ENCODE assay signal across 9 cellular contexts in the genomic region with DNA sequence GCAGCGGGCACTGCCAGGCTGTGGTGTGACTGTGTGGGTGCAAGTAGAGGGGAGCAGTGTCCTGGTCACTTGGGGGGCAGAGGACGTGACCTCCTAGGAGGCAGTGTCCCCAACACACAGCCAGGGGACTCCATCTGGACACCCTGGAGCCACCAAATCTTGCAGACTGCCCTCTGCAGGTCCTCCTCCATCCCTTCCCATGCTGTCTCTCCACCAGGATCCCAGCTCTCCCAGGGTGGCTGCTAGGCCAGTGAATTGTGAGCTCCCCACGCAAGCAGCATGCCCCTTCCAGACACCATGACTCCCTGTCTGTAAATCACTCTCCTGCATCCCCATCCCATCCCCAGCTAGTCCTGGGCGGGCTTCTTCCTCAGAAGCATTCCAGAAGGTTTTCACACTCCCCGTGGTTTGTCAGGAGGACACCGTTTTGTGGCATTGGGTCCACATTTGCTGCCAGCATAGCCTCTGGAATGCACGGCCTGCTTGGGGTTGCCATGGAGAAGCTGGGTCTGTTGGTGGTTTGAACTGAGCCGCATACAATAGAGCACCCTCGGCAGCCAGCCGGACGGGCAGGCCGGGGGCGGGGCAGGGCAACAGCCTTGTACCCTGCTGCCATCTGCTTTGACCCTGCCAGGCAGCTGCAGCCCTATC.
A peak's percentile ranks its signal among the peaks of the same experiment; 100 is the strongest.
DNase-seq lines count a peak whose midpoint lies in the region; ATAC-seq, FAIRE-seq and TF ChIP-seq lines count a peak whose summit lies in the region.
"Had no signal": no experiment of that assay in that cellular context is flagged by ENCODE, and none has a peak within 500 bp of the region (broad histone marks: within the 10 kb centered on the region; RNA-seq: fewer than 3 reads in every experiment).

No MANE protein-coding gene starts in this region.

- DNase-seq in ELR (ENCODE audit: low read depth) (peak; percentile 10), RCC 7860 (ENCODE audit: low spot score) (peak; percentile 35), retina (peak; percentile 91)
- DNase-seq in activated naive CD4-positive, alpha-beta T cell (lab: John Stamatoyannopoulos, UW), result no peak

- TF ChIP-seq POLR2A in gastroesophageal sphincter (IDR thresholded peaks at IDR 0.05), result no peak

- no peak for TF ChIP-seq EP300 in gastroesophageal sphincter (IDR thresholded peaks at IDR 0.05)

- no peaks in the 10 kb centered on the region for H3K27me3 ChIP-seq in gastroesophageal sphincter

- H3K9me3 ChIP-seq in gastroesophageal sphincter, result no peaks in the 10 kb centered on the region

- peak; percentile 66 for ATAC-seq in gastroesophageal sphincter
- ATAC-seq in GM21619 (IDR thresholded peaks at IDR 0.05; ENCODE audit: unreplicated experiment), result no peak
- ATAC-seq in HG03457 (IDR thresholded peaks at IDR 0.05; ENCODE audit: unreplicated experiment), result no peak
- no peak for ATAC-seq in GM21528 (IDR thresholded peaks at IDR 0.05; ENCODE audit: low FRiP score, unreplicated experiment)

- FAIRE-seq in RCC 7860 (lab: Jason Lieb, UNC), result no peak
- FAIRE-seq: GM18507 had no signal

- TF ChIP-seq CTCF in gastroesophageal sphincter (IDR thresholded peaks at IDR 0.05), result peak in 1 of 4 experiments; percentile 36

- WGBS in gastroesophageal sphincter (ENCODE audit: low coverage in 1 of 2), 2 donors, result 63 to 80% methylated on average over 1 to 3 of the region's 13 CpGs

- H3K36me3 ChIP-seq in gastroesophageal sphincter, result no peaks in the 10 kb centered on the region

- peaks cover 10 to 97% (median 31%) of the 10 kb centered on the region in 3 donors for H3K4me1 ChIP-seq in gastroesophageal sphincter

- no peak overlapping the region for H3K4me3 ChIP-seq in gastroesophageal sphincter

- H3K27ac ChIP-seq in gastroesophageal sphincter, result peak overlapping the region; percentile 84 to 90 (median 88)

Comparison
In these comparisons a context has a peak if more than half of its experiments do, and no peak if none do; other contexts are left out.
1. DNase-seq: peak in ELR (single experiment), RCC 7860 (single experiment) and retina (single experiment); none in activated naive CD4-positive, alpha-beta T cell (0 of 4).